Comparison of ENCODE assay signal across 24 cellular contexts in genomic region chr1:115744876-115745275, GRCh38. TPM values are rescaled to one million over a fixed set of nuclear protein-coding genes. Genes with fewer than 3 reads are reported as not detected.
DNase-seq lines count a peak whose midpoint lies in the region; ATAC-seq, FAIRE-seq and TF ChIP-seq lines count a peak whose summit lies in the region.
"Had no signal": no experiment of that assay in that cellular context is flagged by ENCODE, and none has a peak within 500 bp of the region (broad histone marks: within the 10 kb centered on the region; RNA-seq: fewer than 3 reads in every experiment).

No MANE protein-coding gene starts in this region.

- H3K36me3 ChIP-seq in GM23338 (ENCODE audit: insufficient read depth) (no peaks in the 10 kb centered on the region), bronchial epithelial cell (ENCODE audit: control insufficient read depth, insufficient read depth, low read length) (no peaks in the 10 kb centered on the region), keratinocyte (ENCODE audit: control insufficient read depth in 2 of 2, extremely low read depth in 1 of 2, insufficient read depth in 2 of 2, low read length in 2 of 2) (no peaks in the 10 kb centered on the region), H7 (replicated peaks; ENCODE audit: control insufficient read depth, insufficient read depth, low read length) (no peaks in the 10 kb centered on the region)
- H3K36me3 ChIP-seq: BE2C; BLaER1 treated with 17β-estradiol and CSF1 and Interleukin-3, amounts not matched to agents 10 nM and 100 nM had no signal

- no peak overlapping the region for H3K27ac Mint-ChIP-seq in GM23338
- H3K27ac Mint-ChIP-seq: CD4-positive, alpha-beta memory T cell; H9 had no signal

- TF ChIP-seq CTCF in GM23338 (conservative IDR thresholded peaks at IDR 0.05; ENCODE audit: low read depth in 2 of 2) (no peak), bronchial epithelial cell (IDR thresholded peaks at IDR 0.05; ENCODE audit: insufficient read depth, low read length, severe bottlenecking) (no peak), keratinocyte (optimal IDR thresholded peaks at IDR 0.05 in 1 of 3, IDR thresholded peaks at IDR 0.05 in 1 of 3, conservative IDR thresholded peaks at IDR 0.05 in 1 of 3; ENCODE audit: extremely low read depth in 1 of 3, insufficient read depth in 2 of 3, low read length in 3 of 3) (no peak)

- no peak overlapping the region for H3K4me3 ChIP-seq in GM23338
- H3K4me3 ChIP-seq in bronchial epithelial cell (ENCODE audit: low read depth, low read length) = no peak overlapping the region
- no peak overlapping the region for H3K4me3 ChIP-seq in keratinocyte (ENCODE audit: control insufficient read depth in 2 of 3, extremely low read depth in 1 of 3, insufficient read depth in 2 of 3, low read depth in 1 of 3, low read length in 3 of 3)
- no peak overlapping the region for H3K4me3 ChIP-seq in H7 (ENCODE audit: insufficient read depth, low read depth, low read length)
- H3K4me3 ChIP-seq: A549; BLaER1 treated with 17β-estradiol and CSF1 and Interleukin-3, amounts not matched to agents 10 nM and 100 nM had no signal

- H3K4me1 Mint-ChIP-seq in GM23338 = peaks cover 9% of the 10 kb centered on the region; the same call in 2 of the 3 replicates
- H3K4me1 Mint-ChIP-seq: CD4-positive, alpha-beta memory T cell had no signal

- H3K9me3 ChIP-seq in keratinocyte (ENCODE audit: control insufficient read depth, low read depth, low read length) = no peaks in the 10 kb centered on the region
- H3K9me3 ChIP-seq: A549, BE2C, Caco-2 had no signal

- H3K9me1 ChIP-seq in keratinocyte (ENCODE audit: control insufficient read depth, extremely low read depth, insufficient read depth, low read length) = no peaks in the 10 kb centered on the region

- peaks cover 10% of the 10 kb centered on the region; the same call in 1 of the 2 replicates for H3K9me2 ChIP-seq in GM23338 (ENCODE audit: insufficient read depth)

- H3K9me3 Mint-ChIP-seq in GM23338 = no peaks in the 10 kb centered on the region; the same call in 2 of the 3 replicates
- H3K9me3 Mint-ChIP-seq: CD4-positive, alpha-beta memory T cell; H9 had no signal

- no peaks in the 10 kb centered on the region for H3F3A ChIP-seq in GM23338 (replicated peaks; ENCODE audit: low read depth)

- H3K4me2 ChIP-seq in GM23338 (no peak overlapping the region), keratinocyte (ENCODE audit: control insufficient read depth, extremely low read depth, insufficient read depth, low read depth, low read length) (no peak overlapping the region)
- H3K4me2 ChIP-seq: A549; BLaER1 treated with 17β-estradiol and CSF1 and Interleukin-3, amounts not matched to agents 10 nM and 100 nM had no signal

- no peak for FAIRE-seq in bronchial epithelial cell (lab: Jason Lieb, UNC)
- peak; percentile 49 for FAIRE-seq in keratinocyte (lab: Jason Lieb, UNC)
- FAIRE-seq: A549, GM12891, GM18507, H1 had no signal

- dilution Hi-C loops in keratinocyte (cut with MboI; ENCODE audit: extremely low pct_ligation_motif_present, low sequenced_read_pairs) = no loop called here

- no peak overlapping the region for H3K4me3 Mint-ChIP-seq in GM23338
- H3K4me3 Mint-ChIP-seq: CD4-positive, alpha-beta memory T cell; H9 had no signal

- H3K79me2 ChIP-seq in GM23338 (replicated peaks; ENCODE audit: insufficient read depth) (no peaks in the 10 kb centered on the region), keratinocyte (ENCODE audit: control insufficient read depth, insufficient read depth, low read length) (no peaks in the 10 kb centered on the region)

- H3K9ac ChIP-seq in keratinocyte (ENCODE audit: control insufficient read depth, extremely low read depth, insufficient read depth, low read length) = no peak overlapping the region
- H3K9ac ChIP-seq: BLaER1 treated with 17β-estradiol and CSF1 and Interleukin-3, amounts not matched to agents 10 nM and 100 nM had no signal

- ATAC-seq in GM23338 = no peak
- ATAC-seq: A549, HCT116 had no signal

- no peaks in the 10 kb centered on the region for H3K36me3 Mint-ChIP-seq in GM23338 (ENCODE audit: low read depth)
- H3K36me3 Mint-ChIP-seq: CD4-positive, alpha-beta memory T cell had no signal

- H3K27ac ChIP-seq in GM23338 (ENCODE audit: low read depth) (no peak overlapping the region), keratinocyte (ENCODE audit: control insufficient read depth, insufficient read depth, low read length) (no peak overlapping the region)
- H3K27ac ChIP-seq: A549; BLaER1 treated with 17β-estradiol and CSF1 and Interleukin-3, amounts not matched to agents 10 nM and 100 nM had no signal

- H3K27me3 Mint-ChIP-seq in GM23338 (ENCODE audit: insufficient read depth, low read depth, poor library complexity) = peaks cover 5% of the 10 kb centered on the region

- H3K27me3 ChIP-seq in GM23338 (ENCODE audit: insufficient read depth) (no peaks in the 10 kb centered on the region), bronchial epithelial cell (ENCODE audit: control insufficient read depth, insufficient read depth, low read length) (no peaks in the 10 kb centered on the region), keratinocyte (ENCODE audit: control insufficient read depth, extremely low read depth, insufficient read depth, low read length) (no peaks in the 10 kb centered on the region), H7 (ENCODE audit: control insufficient read depth, insufficient read depth, low read length) (no peaks in the 10 kb centered on the region)
- H3K27me3 ChIP-seq: BE2C; BLaER1 treated with 17β-estradiol and CSF1 and Interleukin-3, amounts not matched to agents 10 nM and 100 nM had no signal

- H4K20me1 ChIP-seq in GM23338 (replicated peaks; ENCODE audit: insufficient read depth) (no peaks in the 10 kb centered on the region), keratinocyte (ENCODE audit: control insufficient read depth, extremely low read depth, insufficient read depth, low read length) (no peaks in the 10 kb centered on the region)
- H4K20me1 ChIP-seq: BLaER1 treated with 17β-estradiol and CSF1 and Interleukin-3, amounts not matched to agents 10 nM and 100 nM had no signal

- H3K4me1 ChIP-seq in GM23338 (ENCODE audit: insufficient read depth) = 0 out of 2 replicates have a peak, but pooled peaks cover 4% of the 10 kb centered on the region
- peaks cover 36% of the 10 kb centered on the region for H3K4me1 ChIP-seq in keratinocyte (ENCODE audit: control insufficient read depth, extremely low read depth, insufficient read depth, low read length)
- H3K4me1 ChIP-seq: A549; BE2C; BLaER1 treated with 17β-estradiol and CSF1 and Interleukin-3, amounts not matched to agents 10 nM and 100 nM; Caco-2 had no signal

- no peak for DNase-seq in GM23338 (ENCODE audit: low spot score)
- peak; percentile 55 for DNase-seq in bronchial epithelial cell (ENCODE audit: low read depth)
- no peak for DNase-seq in keratinocyte (ENCODE audit: low read depth, low spot score)
- no peak for DNase-seq in H7
- no peak for DNase-seq in NCI-H1436 treated with DMSO at 0.1 percent for 48 hours (lab: John Stamatoyannopoulos, UW)
- DNase-seq in stimulated activated CD4-positive, alpha-beta T cell treated with anti-CD3 and anti-CD28 coated beads, Interleukin-4, amount 100 ng/mL, for 4 hours = no peak
- no peak for DNase-seq in DMS 273 (lab: John Stamatoyannopoulos, UW; ENCODE audit: unreplicated experiment)
- DNase-seq: 8988T; ACHN; AML-193; BE2C; Caco-2; CD4-positive, alpha-beta memory T cell; DMS 273 treated with DMSO at 0.1 percent for 48 hours; DMS79; GF-D8; H9 had no signal

- H2AFZ ChIP-seq in GM23338 (peak overlapping the region; percentile 18; the same call in 1 of the 2 replicates), keratinocyte (ENCODE audit: control insufficient read depth, low read length) (no peak overlapping the region)

TF ChIP-seq in GM23338, 12 proteins besides CTCF, POLR2A, EP300 and RAD21 (continues in another document):
- no peak for TF ChIP-seq EZH2 (IDR thresholded peaks at IDR 0.05; ENCODE audit: low read depth, unreplicated experiment)
- no peak for TF ChIP-seq CREB1 (CRISPR knock-in tag; IDR thresholded peaks at IDR 0.05; ENCODE audit: low read depth)
- TF ChIP-seq ETS1 (IDR thresholded peaks at IDR 0.05) = no peak
- no peak for TF ChIP-seq ZNF114 (CRISPR knock-in tag; IDR thresholded peaks at IDR 0.05)
- TF ChIP-seq POLR2AphosphoS5 (IDR thresholded peaks at IDR 0.05; ENCODE audit: low read depth) = no peak
- TF ChIP-seq EZH2phosphoT487 (IDR thresholded peaks at IDR 0.05; ENCODE audit: unreplicated experiment) = no peak
- no peak for TF ChIP-seq JUNB (IDR thresholded peaks at IDR 0.05; ENCODE audit: unreplicated experiment)
- no peak for TF ChIP-seq STAT1 (IDR thresholded peaks at IDR 0.05; ENCODE audit: unreplicated experiment)
- no peak for TF ChIP-seq ZNF331 (CRISPR knock-in tag; IDR thresholded peaks at IDR 0.05; ENCODE audit: low read depth)
- no peak for TF ChIP-seq NANOG (IDR thresholded peaks at IDR 0.05; ENCODE audit: borderline replicate concordance)

RNA-seq across cellular contexts. Expression of gene CASQ2, which starts 23.6 kb away (rescaled TPM):
- total RNA-seq in GM23338 (2014; rRNA removed; shearing (Covaris generic)) = not detected in 2 replicates
- polyA plus RNA-seq in GM23338 (2016; fragmentation: Nextera tagmentation; extraction: Ambion mirVana) = not detected in 2 replicates
- total RNA-seq in bronchial epithelial cell = not detected in 2 replicates
- polyA plus RNA-seq in keratinocyte = 0.02 to 0.06 TPM (median 0.04 TPM) in 3 replicates
- polyA plus RNA-seq in keratinocyte (2011; ENCODE audit: low read depth) = not detected
- polyA plus RNA-seq in keratinocyte (2011; cell fraction: cytosol; rRNA removed) = 0.03 and 0.04 TPM in 2 replicates
- 0.09 TPM in 1 of 2 replicates, not detected in the other for polyA plus RNA-seq in keratinocyte (2011; cell fraction: nucleus; rRNA removed)
- polyA plus RNA-seq in keratinocyte (2012; ENCODE audit: low replicate concordance) = not detected in 2 replicates
- polyA minus RNA-seq in keratinocyte = 0.10 TPM in 1 of 3 replicates, not detected in the others
- polyA minus RNA-seq in keratinocyte (2011; cell fraction: cytosol; rRNA and poly(A)+ RNA removed) = not detected
- polyA minus RNA-seq in keratinocyte (2011; cell fraction: nucleus; rRNA and poly(A)+ RNA removed) = not detected in 2 replicates
- total RNA-seq in H7 (2014; rRNA removed; shearing (Covaris generic)) = 0.03 TPM in 1 of 2 replicates, not detected in the other
- total RNA-seq: CD4-positive, alpha-beta memory T cell; G401; H1; H9 had no signal
- polyA plus RNA-seq: A549; CD4-positive, alpha-beta memory T cell; H1 had no signal
